1 cellular context compared by ENCODE assay signal in genomic region chr2:120921457-120921856, GRCh38.
TF ChIP-seq lines count a peak whose summit lies in the region.

No MANE protein-coding gene starts in this region.

TF ChIP-seq in GM23338, 12 proteins besides CTCF, POLR2A, EP300 and RAD21 (continued from another document):
- TF ChIP-seq ZNF462 (CRISPR knock-in tag; IDR thresholded peaks at IDR 0.05) (no peak), JUNB (IDR thresholded peaks at IDR 0.05; ENCODE audit: unreplicated experiment) (no peak), REST (IDR thresholded peaks at IDR 0.05; ENCODE audit: unreplicated experiment) (no peak), ZNF114 (CRISPR knock-in tag; IDR thresholded peaks at IDR 0.05) (no peak), CREB1 (CRISPR knock-in tag; IDR thresholded peaks at IDR 0.05; ENCODE audit: low read depth) (no peak), EZH2 (IDR thresholded peaks at IDR 0.05; ENCODE audit: low read depth, unreplicated experiment) (no peak), STAT1 (IDR thresholded peaks at IDR 0.05; ENCODE audit: unreplicated experiment) (no peak), POLR2AphosphoS5 (IDR thresholded peaks at IDR 0.05; ENCODE audit: low read depth) (no peak), NANOG (IDR thresholded peaks at IDR 0.05; ENCODE audit: borderline replicate concordance) (no peak)
